ENCODE assay signal across 1 cellular context in genomic region chr19:53868892-53869804, GRCh38.
A peak's percentile ranks its signal among the peaks of the same experiment; 100 is the strongest.
TF ChIP-seq lines count a peak whose summit lies in the region.

No MANE protein-coding gene starts in this region.

TF ChIP-seq in SK-N-SH, 30 proteins besides CTCF, POLR2A, EP300 and RAD21 (continued from another document):
- no peak for TF ChIP-seq USF2 (IDR thresholded peaks at IDR 0.05; ENCODE audit: borderline replicate concordance, low read depth, low read length)
- TF ChIP-seq POLR2AphosphoS5 (IDR thresholded peaks at IDR 0.05; ENCODE audit: low read depth, low read length), result peak; percentile 25; the same call in 1 of the 2 replicates
